Comparison of ENCODE assay signal across 22 cellular contexts in the genomic region with DNA sequence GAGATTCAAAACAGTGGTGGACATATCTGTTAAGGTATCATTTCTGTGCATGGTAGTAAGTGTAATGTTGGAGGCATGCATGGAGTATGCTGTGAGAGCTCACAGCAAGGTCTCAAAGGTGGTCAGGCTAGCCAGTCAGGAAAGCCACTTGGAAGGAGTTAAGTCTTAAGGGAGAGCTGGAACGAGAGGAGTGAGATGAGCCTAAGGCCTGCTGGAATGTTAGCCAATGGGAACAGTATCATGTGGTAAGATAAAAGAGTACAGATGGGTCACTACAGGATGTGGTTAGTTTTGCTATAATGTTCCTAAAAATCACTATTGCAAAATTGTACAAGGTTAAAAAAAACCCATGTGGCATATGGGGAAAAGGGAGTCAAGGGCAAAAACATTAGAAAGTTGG.
DNase-seq lines count a peak whose midpoint lies in the region; TF ChIP-seq lines count a peak whose summit lies in the region.
"Had no signal": no experiment of that assay in that cellular context is flagged by ENCODE, and none has a peak within 500 bp of the region (broad histone marks: within the 10 kb centered on the region; RNA-seq: fewer than 3 reads in every experiment).

No MANE protein-coding gene starts in this region.

- no peaks in the 10 kb centered on the region for H3K9me3 Mint-ChIP-seq in MCF 10A (ENCODE audit: unreplicated experiment)
- H3K9me3 Mint-ChIP-seq: H9 had no signal

- TF ChIP-seq CTCF in MCF 10A (IDR thresholded peaks at IDR 0.05; ENCODE audit: unreplicated experiment), result no peak
- TF ChIP-seq CTCF in breast epithelium (IDR thresholded peaks at IDR 0.05), result no peak

- H3K27me3 ChIP-seq in breast epithelium, result no peaks in the 10 kb centered on the region
- H3K27me3 ChIP-seq in effector memory CD4-positive, alpha-beta T cell (replicated peaks; ENCODE audit: control insufficient read depth, insufficient read depth, low read length, poor library complexity, severe bottlenecking), result no peaks in the 10 kb centered on the region
- H3K27me3 ChIP-seq: adrenal gland, spleen, tibial artery had no signal

- no peaks in the 10 kb centered on the region for H3K36me3 ChIP-seq in breast epithelium
- H3K36me3 ChIP-seq in effector memory CD4-positive, alpha-beta T cell (ENCODE audit: control insufficient read depth, insufficient read depth, low read length), result no peaks in the 10 kb centered on the region
- H3K36me3 ChIP-seq: adrenal gland, prostate gland, spleen, tibial artery had no signal

- peaks cover 29% of the 10 kb centered on the region for H3K4me1 Mint-ChIP-seq in MCF 10A (ENCODE audit: insufficient read depth, unreplicated experiment)
- H3K4me1 Mint-ChIP-seq: CD4-positive, alpha-beta memory T cell; H9; naive thymus-derived CD8-positive, alpha-beta T cell had no signal

- no peak overlapping the region for H3K27ac ChIP-seq in breast epithelium
- no peak overlapping the region for H3K27ac ChIP-seq in effector memory CD4-positive, alpha-beta T cell (ENCODE audit: insufficient read depth, low read length, poor library complexity, severe bottlenecking)
- H3K27ac ChIP-seq: 22Rv1, adrenal gland, prostate gland, tibial artery had no signal

- no peak for TF ChIP-seq POLR2A in breast epithelium (IDR thresholded peaks at IDR 0.05)

- no peak overlapping the region for H3K27ac Mint-ChIP-seq in MCF 10A (ENCODE audit: low read depth, unreplicated experiment)
- H3K27ac Mint-ChIP-seq: CD4-positive, alpha-beta memory T cell; H9; naive thymus-derived CD8-positive, alpha-beta T cell had no signal

- intact Hi-C loops in MCF 10A (cut with micrococcal nuclease) (no loop called here), breast epithelium (cut with DNase I; ENCODE audit: low total_unique reads) (no loop called here)

- no peaks in the 10 kb centered on the region for H3K36me3 Mint-ChIP-seq in MCF 10A (ENCODE audit: insufficient read depth, unreplicated experiment)
- H3K36me3 Mint-ChIP-seq: CD4-positive, alpha-beta memory T cell; naive thymus-derived CD8-positive, alpha-beta T cell had no signal

- H3K9me3 ChIP-seq in breast epithelium, result no peaks in the 10 kb centered on the region
- no peaks in the 10 kb centered on the region for H3K9me3 ChIP-seq in effector memory CD4-positive, alpha-beta T cell (ENCODE audit: control insufficient read depth, low read length)
- H3K9me3 ChIP-seq: adrenal gland, prostate gland, spleen, tibial artery had no signal

- H3K4me1 ChIP-seq in breast epithelium, result no peaks in the 10 kb centered on the region
- H3K4me1 ChIP-seq in effector memory CD4-positive, alpha-beta T cell (ENCODE audit: control insufficient read depth, insufficient read depth, low read length, poor library complexity, severe bottlenecking), result no peaks in the 10 kb centered on the region
- H3K4me1 ChIP-seq: adrenal gland, prostate gland, tibial artery had no signal

- CTCF ChIA-PET in MCF 10A (lab: Yijun Ruan, JAX), result no interaction called here

- BruUV-seq in MCF 10A (replicated peaks; lab: Mats Ljungman, UMichigan), result no TSS peak

- POLR2A ChIA-PET in MCF 10A (lab: Yijun Ruan, JAX), result no interaction called here

- H3K27me3 Mint-ChIP-seq in MCF 10A (ENCODE audit: insufficient read depth, unreplicated experiment), result no peaks in the 10 kb centered on the region
- H3K27me3 Mint-ChIP-seq: CD4-positive, alpha-beta memory T cell had no signal

- DNase-seq in MCF 10A (ENCODE audit: unreplicated experiment) (peak; percentile 66), breast epithelium (ENCODE audit: low spot score in 2 of 2) (no peak), SW480 (ENCODE audit: low spot score) (peak; percentile 4), fibroblast of peridontal ligament (ENCODE audit: extremely low read depth) (peak; percentile 62), T-helper 1 cell (no peak), SHP77 (lab: John Stamatoyannopoulos, UW) (no peak)
- DNase-seq in stimulated activated naive CD4-positive, alpha-beta T cell (lab: John Stamatoyannopoulos, UW), result no peak
- DNase-seq in effector memory CD4-positive, alpha-beta T cell, result no peak
- DNase-seq: adrenal gland; CD4-positive, alpha-beta memory T cell; DMS53; H9; Karpas-422; naive thymus-derived CD8-positive, alpha-beta T cell; NCI-H1694 treated with DMSO at 0.1 percent for 48 hours; NCI-H446 treated with DMSO at 0.1 percent for 48 hours; NK-92 treated with Interleukin-12 subunit alpha and Interleukin-12 subunit beta, amount 100 ng/mL, for 24 hours; Right ventricle myocardium superior; spleen; tibial artery had no signal

- no peak overlapping the region for H3K4me3 Mint-ChIP-seq in MCF 10A (ENCODE audit: unreplicated experiment)
- H3K4me3 Mint-ChIP-seq: CD4-positive, alpha-beta memory T cell; H9; naive thymus-derived CD8-positive, alpha-beta T cell had no signal

- no peak overlapping the region for H3K4me3 ChIP-seq in breast epithelium
- H3K4me3 ChIP-seq in effector memory CD4-positive, alpha-beta T cell (ENCODE audit: insufficient read depth, low read depth, low read length, poor library complexity, severe bottlenecking), result no peak overlapping the region
- H3K4me3 ChIP-seq: adrenal gland, prostate gland, spleen, tibial artery had no signal

Comparison
In these comparisons a context has a peak if more than half of its experiments do, and no peak if none do; other contexts are left out.
1. DNase-seq: peak in MCF 10A (single experiment), SW480 (single experiment) and fibroblast of peridontal ligament (single experiment); none in breast epithelium (0 of 2), stimulated activated naive CD4-positive, alpha-beta T cell (0 of 6), effector memory CD4-positive, alpha-beta T cell (0 of 3), T-helper 1 cell (0 of 5) and SHP77 (0 of 2).